ENCODE assay signal across 8 cellular contexts in genomic region chr11:113018913-113019312, GRCh38. TPM values are rescaled to one million over a fixed set of nuclear protein-coding genes. Genes with fewer than 3 reads are reported as not detected.
"Had no signal": no experiment of that assay in that cellular context is flagged by ENCODE, and none has a peak within 500 bp of the region (broad histone marks: within the 10 kb centered on the region; RNA-seq: fewer than 3 reads in every experiment).

No MANE protein-coding gene starts in this region.

- H3K27ac Mint-ChIP-seq: GM23338, HFFc6, IgD-negative memory B cell had no signal

- H3K4me3 Mint-ChIP-seq: GM23338, HFFc6, IgD-negative memory B cell had no signal

- H3K27ac ChIP-seq: HL-60 had no signal

- H3K4me2 ChIP-seq: GM23338 had no signal

- H3K9me3 ChIP-seq: HAP-1 had no signal

- H2AFZ ChIP-seq: GM23338 had no signal

- H3K9me3 Mint-ChIP-seq: GM23338 had no signal

- H3K4me3 ChIP-seq: GM23338, HAP-1 had no signal

- H3K4me1 Mint-ChIP-seq: GM23338, IgD-negative memory B cell had no signal

- DNase-seq: H7, HFFc6 had no signal

- H3K36me3 ChIP-seq: HAP-1 had no signal

- ATAC-seq: GM23338, HCT116, HepG2 had no signal

- H3K4me1 ChIP-seq: HAP-1 had no signal

- H3K36me3 Mint-ChIP-seq: IgD-negative memory B cell had no signal

RNA-seq across cellular contexts. Expression of gene NCAM1, which starts 57.7 kb away (rescaled TPM):
- total RNA-seq: HepG2 had no signal
- polyA plus RNA-seq: IgD-negative memory B cell had no signal
